In genomic region chr2:230902180-230902899, GRCh38 we compare ENCODE assay signal across 8 cellular contexts.
A peak's percentile ranks its signal among the peaks of the same experiment; 100 is the strongest.
DNase-seq lines count a peak whose midpoint lies in the region; ATAC-seq and TF ChIP-seq lines count a peak whose summit lies in the region.

No MANE protein-coding gene starts in this region.

- H3K27ac ChIP-seq in KMS-11: no peak overlapping the region; the same call in 1 of the 2 replicates

- no peaks in the 10 kb centered on the region for H3K36me3 ChIP-seq in KMS-11 (ENCODE audit: insufficient read depth)

- H2AFZ ChIP-seq in KMS-11 (ENCODE audit: low read depth): peak overlapping the region; percentile 31; the same call in 1 of the 2 replicates

- in situ Hi-C loops in astrocyte of the cerebellum (cut with HindIII; ENCODE audit: low sequenced_read_pairs): no loop called here

- peak; percentile 93 for TF ChIP-seq CTCF in KMS-11 (conservative IDR thresholded peaks at IDR 0.05; ENCODE audit: low read depth, low read length)
- peak; percentile 95 for TF ChIP-seq CTCF in astrocyte of the cerebellum (IDR thresholded peaks at IDR 0.05; ENCODE audit: low read depth, low read length, missing control alignments)

- H3K27me3 ChIP-seq in KMS-11 (ENCODE audit: insufficient read depth, low read depth): no peaks in the 10 kb centered on the region

- peak; percentile 53 for ATAC-seq in GM21526 (IDR thresholded peaks at IDR 0.05; ENCODE audit: low FRiP score, unreplicated experiment)

- H4K20me1 ChIP-seq in KMS-11 (ENCODE audit: insufficient read depth): no peaks in the 10 kb centered on the region

- no peaks in the 10 kb centered on the region for H3K79me2 ChIP-seq in KMS-11 (ENCODE audit: insufficient read depth, low read depth)

- H3K4me1 ChIP-seq in KMS-11 (ENCODE audit: low read depth, poor library complexity, severe bottlenecking): peaks cover 61% of the 10 kb centered on the region

- H3K4me3 ChIP-seq in KMS-11 (IDR thresholded peaks at IDR 0.05; ENCODE audit: insufficient read depth, low read depth, low read length): no peak overlapping the region
- H3K4me3 ChIP-seq in astrocyte of the cerebellum (ENCODE audit: low read depth, low read length): no peak overlapping the region

- H3K9ac ChIP-seq in KMS-11: no peak overlapping the region

- DNase-seq in ELR (ENCODE audit: low read depth) (peak; percentile 78), SKM-1 (lab: John Stamatoyannopoulos, UW; ENCODE audit: unreplicated experiment) (peak; percentile 46), astrocyte of the cerebellum (ENCODE audit: low read depth) (peak; percentile 55), iPS-NIHi7 (ENCODE audit: extremely low spot score) (peak; percentile 87), NCI-H774 (lab: John Stamatoyannopoulos, UW) (no peak)
- DNase-seq in stimulated activated CD4-positive, alpha-beta T cell treated with anti-CD3 and anti-CD28 coated beads, Interleukin-4, amount 100 ng/mL, for 24 hours: peak; percentile 74

- no peak overlapping the region; the same call in 1 of the 2 replicates for H3K4me2 ChIP-seq in KMS-11
